Comparison of ENCODE assay signal across 11 cellular contexts in the genomic region with DNA sequence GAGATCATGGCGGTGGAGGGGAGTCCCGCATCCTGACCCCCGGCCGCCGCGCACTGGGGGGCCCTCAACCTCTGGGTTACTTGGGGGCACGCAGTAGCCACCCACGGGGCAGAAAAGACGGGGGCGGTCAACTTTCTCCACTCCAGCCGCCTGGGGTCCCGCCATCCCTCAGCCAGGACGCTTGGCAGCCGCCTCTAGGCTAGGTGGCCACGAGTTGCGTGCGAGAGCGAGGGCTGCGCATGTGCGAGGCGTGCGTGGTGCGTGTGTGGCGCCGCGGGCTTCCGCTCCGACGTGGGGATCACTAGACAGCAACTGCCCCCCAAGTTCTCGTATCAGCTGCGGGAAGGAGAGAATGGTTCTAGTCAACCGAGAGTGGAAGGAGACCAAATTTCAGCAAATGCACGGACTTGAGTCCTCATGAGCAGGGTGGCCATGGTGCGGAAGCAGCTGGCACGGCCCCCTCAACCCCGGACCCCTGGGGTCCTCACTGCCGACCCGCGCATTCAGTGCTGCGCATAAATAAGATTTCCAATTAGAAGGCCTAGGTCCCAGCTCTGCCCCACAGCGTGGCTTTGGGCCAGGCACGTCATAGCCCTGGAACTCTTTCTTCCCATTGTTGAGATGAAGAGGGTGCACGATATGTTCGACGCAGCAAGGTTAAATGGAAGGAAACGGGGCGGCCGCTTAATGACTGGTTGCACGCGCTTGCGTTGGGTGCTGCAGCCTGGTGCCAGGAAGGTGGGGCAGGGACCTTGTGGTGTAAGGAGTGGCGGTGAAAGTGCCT. TPM values are rescaled to one million over a fixed set of nuclear protein-coding genes. Genes with fewer than 3 reads are reported as not detected.
"Had no signal": no experiment of that assay in that cellular context is flagged by ENCODE, and none has a peak within 500 bp of the region (broad histone marks: within the 10 kb centered on the region; RNA-seq: fewer than 3 reads in every experiment).

No MANE protein-coding gene starts in this region.

- H3K4me1 ChIP-seq: colonic mucosa had no signal

- H3K9me3 Mint-ChIP-seq: activated T-helper 1 cell treated with anti-CD3 and anti-CD28 coated beads, Interleukin-12 subunit alpha, Interleukin-12 subunit beta, Interleukin-2, Interleukin-4 antibody, amounts not matched to agents 30 ng/mL and 10 ng/mL and 1 ng/mL, durations not matched to agents 14 hours and 24 hours and 36 hours; stimulated activated memory B cell treated with anti-CD40 and anti-IgM and Interleukin-4, amounts not matched to agents 10 μg/mL and 1 μg/mL and 100 μg/mL, for 72 hours had no signal

- H3K9me3 ChIP-seq: colonic mucosa, ovary had no signal

- H3K27me3 ChIP-seq: colonic mucosa, ovary had no signal

- ATAC-seq: activated CD8-positive, alpha-beta T cell treated with anti-CD3 and anti-CD28 coated beads, Interleukin-2, amount 10 ng/mL, durations not matched to agents 7 days and 5 days; stimulated activated memory B cell treated with anti-CD40 and anti-IgM and Interleukin-4, amounts not matched to agents 10 μg/mL and 1 μg/mL and 100 μg/mL, for 72 hours; WTC11 had no signal

- H3K4me3 Mint-ChIP-seq: activated CD8-positive, alpha-beta T cell treated with anti-CD3 and anti-CD28 coated beads, Interleukin-2, amount 10 ng/mL, durations not matched to agents 7 days and 5 days; activated T-helper 1 cell treated with anti-CD3 and anti-CD28 coated beads, Interleukin-12 subunit alpha, Interleukin-12 subunit beta, Interleukin-2, Interleukin-4 antibody, amounts not matched to agents 30 ng/mL and 10 ng/mL and 1 ng/mL, durations not matched to agents 14 hours and 24 hours and 36 hours; stimulated activated memory B cell treated with anti-CD40 and anti-IgM and Interleukin-4, amounts not matched to agents 10 μg/mL and 1 μg/mL and 100 μg/mL, for 72 hours; WTC11 had no signal

- H3K36me3 ChIP-seq: colonic mucosa, ovary had no signal

- H3K36me3 Mint-ChIP-seq: stimulated activated memory B cell treated with anti-CD40 and anti-IgM and Interleukin-4, amounts not matched to agents 10 μg/mL and 1 μg/mL and 100 μg/mL, for 72 hours; WTC11 had no signal

- H3K4me1 Mint-ChIP-seq: stimulated activated memory B cell treated with anti-CD40 and anti-IgM and Interleukin-4, amounts not matched to agents 10 μg/mL and 1 μg/mL and 100 μg/mL, for 72 hours had no signal

- H3K4me3 ChIP-seq: colonic mucosa, ovary had no signal

- H3K27ac ChIP-seq: colonic mucosa, ovary had no signal

- DNase-seq: activated CD4-positive, alpha-beta T cell treated with anti-CD3 and anti-CD28 coated beads for 48 hours; activated CD8-positive, alpha-beta T cell treated with anti-CD3 and anti-CD28 coated beads, Interleukin-2, amount 10 ng/mL, durations not matched to agents 7 days and 5 days; activated naive CD4-positive, alpha-beta T cell; aorta; colonic mucosa; effector CD4-positive, alpha-beta T cell; glutamatergic neuron had no signal

- H3K27ac Mint-ChIP-seq: activated CD8-positive, alpha-beta T cell treated with anti-CD3 and anti-CD28 coated beads, Interleukin-2, amount 10 ng/mL, durations not matched to agents 7 days and 5 days; activated T-helper 1 cell treated with anti-CD3 and anti-CD28 coated beads, Interleukin-12 subunit alpha, Interleukin-12 subunit beta, Interleukin-2, Interleukin-4 antibody, amounts not matched to agents 30 ng/mL and 10 ng/mL and 1 ng/mL, durations not matched to agents 14 hours and 24 hours and 36 hours; stimulated activated memory B cell treated with anti-CD40 and anti-IgM and Interleukin-4, amounts not matched to agents 10 μg/mL and 1 μg/mL and 100 μg/mL, for 72 hours; WTC11 had no signal

RNA-seq across cellular contexts. Expression of a gene that starts 42.6 kb away (rescaled TPM):
- total RNA-seq: activated CD8-positive, alpha-beta T cell treated with anti-CD3 and anti-CD28 coated beads, Interleukin-2, amount 10 ng/mL, durations not matched to agents 7 days and 5 days had no signal
